ENCODE assay signal across 13 cellular contexts in the genomic region with DNA sequence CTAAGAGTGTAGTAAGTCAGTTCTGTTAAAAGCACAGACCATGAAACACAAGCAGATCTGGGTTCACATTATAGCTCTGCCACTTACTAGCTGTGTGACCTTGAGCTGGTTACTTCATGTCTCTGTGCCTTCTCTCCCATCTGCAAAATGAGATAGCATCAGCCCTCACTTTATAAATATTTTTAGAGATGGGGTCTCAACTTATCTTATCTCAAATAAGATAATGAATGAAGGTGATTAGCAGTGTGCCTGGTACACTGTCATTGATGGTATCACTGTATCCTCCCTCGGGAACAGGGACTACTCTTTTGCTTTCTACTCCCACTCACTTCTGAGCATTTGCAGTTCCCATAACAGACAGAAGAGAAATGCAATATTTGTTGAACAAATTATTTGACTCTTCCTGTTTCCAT. TPM values are rescaled to one million over a fixed set of nuclear protein-coding genes. Genes with fewer than 3 reads are reported as not detected.
DNase-seq lines count a peak whose midpoint lies in the region; ATAC-seq lines count a peak whose summit lies in the region.
"Had no signal": no experiment of that assay in that cellular context is flagged by ENCODE, and none has a peak within 500 bp of the region (broad histone marks: within the 10 kb centered on the region; RNA-seq: fewer than 3 reads in every experiment).

No MANE protein-coding gene starts in this region.

- H3K27me3 Mint-ChIP-seq in stimulated activated memory B cell treated with anti-CD40 and anti-IgM and Interleukin-4, amounts not matched to agents 10 μg/mL and 1 μg/mL and 100 μg/mL, for 72 hours: no peaks in the 10 kb centered on the region
- no peaks in the 10 kb centered on the region for H3K27me3 Mint-ChIP-seq in immature natural killer cell (ENCODE audit: low read depth in 3 of 3)
- H3K27me3 Mint-ChIP-seq: activated CD4-positive, alpha-beta T cell treated with anti-CD3 and anti-CD28 coated beads, Interleukin-2, amount 10 ng/mL, durations not matched to agents 7 days and 5 days; central memory CD8-positive, alpha-beta T cell; IgD-negative memory B cell had no signal

- peaks cover 12% of the 10 kb centered on the region for H3K36me3 Mint-ChIP-seq in stimulated activated memory B cell treated with anti-CD40 and anti-IgM and Interleukin-4, amounts not matched to agents 10 μg/mL and 1 μg/mL and 100 μg/mL, for 72 hours
- H3K36me3 Mint-ChIP-seq in immature natural killer cell: no peaks in the 10 kb centered on the region

- H3K27ac Mint-ChIP-seq in stimulated activated memory B cell treated with anti-CD40 and anti-IgM and Interleukin-4, amounts not matched to agents 10 μg/mL and 1 μg/mL and 100 μg/mL, for 72 hours: no peak overlapping the region
- H3K27ac Mint-ChIP-seq in immature natural killer cell: peak overlapping the region in 2 of 6 donors; percentile 18 to 24
- H3K27ac Mint-ChIP-seq: activated CD4-positive, alpha-beta T cell treated with anti-CD3 and anti-CD28 coated beads, Interleukin-2, amount 10 ng/mL, durations not matched to agents 7 days and 5 days had no signal

- ATAC-seq in HG02571 (IDR thresholded peaks at IDR 0.05; ENCODE audit: unreplicated experiment) (peak; percentile 41), HG03432 (IDR thresholded peaks at IDR 0.05; ENCODE audit: unreplicated experiment) (peak; percentile 76), GM21367 (IDR thresholded peaks at IDR 0.05; ENCODE audit: unreplicated experiment) (no peak)
- ATAC-seq in stimulated activated memory B cell treated with anti-CD40 and anti-IgM and Interleukin-4, amounts not matched to agents 10 μg/mL and 1 μg/mL and 100 μg/mL, for 72 hours: peak; percentile 67

- peak; percentile 26 for DNase-seq in NCI-H82 (lab: John Stamatoyannopoulos, UW)
- DNase-seq in NCI-H82 treated with DMSO at 0.1 percent for 48 hours (lab: John Stamatoyannopoulos, UW; ENCODE audit: unreplicated experiment): no peak
- no peak for DNase-seq in NCI-H2227 treated with DMSO at 0.1 percent for 48 hours (lab: John Stamatoyannopoulos, UW)
- no peak for DNase-seq in immature natural killer cell
- DNase-seq: activated CD4-positive, alpha-beta T cell treated with anti-CD3 and anti-CD28 coated beads, Interleukin-2, amount 10 ng/mL, durations not matched to agents 7 days and 5 days; H9; NCI-H1694 treated with DMSO at 0.1 percent for 48 hours had no signal

- peaks cover 59% of the 10 kb centered on the region for H3K4me1 Mint-ChIP-seq in stimulated activated memory B cell treated with anti-CD40 and anti-IgM and Interleukin-4, amounts not matched to agents 10 μg/mL and 1 μg/mL and 100 μg/mL, for 72 hours
- peaks cover 49 to 70% of the 10 kb centered on the region in 2 donors for H3K4me1 Mint-ChIP-seq in immature natural killer cell

- H3K4me3 Mint-ChIP-seq in stimulated activated memory B cell treated with anti-CD40 and anti-IgM and Interleukin-4, amounts not matched to agents 10 μg/mL and 1 μg/mL and 100 μg/mL, for 72 hours: no peak overlapping the region
- no peak overlapping the region for H3K4me3 Mint-ChIP-seq in immature natural killer cell
- H3K4me3 Mint-ChIP-seq: activated CD4-positive, alpha-beta T cell treated with anti-CD3 and anti-CD28 coated beads, Interleukin-2, amount 10 ng/mL, durations not matched to agents 7 days and 5 days; central memory CD8-positive, alpha-beta T cell; H9 had no signal

- no peaks in the 10 kb centered on the region for H3K9me3 Mint-ChIP-seq in stimulated activated memory B cell treated with anti-CD40 and anti-IgM and Interleukin-4, amounts not matched to agents 10 μg/mL and 1 μg/mL and 100 μg/mL, for 72 hours
- no peaks in the 10 kb centered on the region for H3K9me3 Mint-ChIP-seq in immature natural killer cell
- H3K9me3 Mint-ChIP-seq: central memory CD8-positive, alpha-beta T cell; H9 had no signal

RNA-seq across cellular contexts. Expression of a gene that starts 52.4 kb away (rescaled TPM):
- 10 to 100 TPM; 10.4 to 42.8 (median 24.7) TPM for polyA plus RNA-seq in immature natural killer cell
